In the genomic region with DNA sequence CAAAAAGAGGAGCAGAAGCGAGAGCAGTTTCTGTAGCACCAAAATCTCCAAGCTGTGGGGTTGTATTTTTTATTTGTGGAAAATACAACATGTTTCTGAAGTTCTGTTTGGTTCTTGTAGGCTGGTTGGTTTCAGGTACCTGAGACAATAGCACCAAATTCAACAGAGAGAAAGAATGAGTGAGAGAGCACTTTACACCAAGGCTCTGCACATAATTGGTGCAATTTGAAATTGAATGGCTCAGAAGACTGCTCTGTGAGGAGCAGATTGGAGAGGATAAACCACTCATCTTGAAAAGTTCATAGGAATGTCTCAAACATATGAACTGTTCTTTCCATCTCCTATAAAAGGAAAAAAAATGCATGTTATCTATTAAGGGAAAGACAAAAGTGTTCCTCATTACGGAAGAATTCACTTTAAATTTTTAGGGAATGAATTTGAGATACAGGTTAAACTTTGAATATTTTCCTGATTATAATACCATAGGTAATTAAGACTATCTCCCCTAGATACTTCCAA, we compare ENCODE assay signal across 2 cellular contexts.
TF ChIP-seq lines count a peak whose summit lies in the region.

No MANE protein-coding gene starts in this region.

TF ChIP-seq in GM23338, 12 proteins besides CTCF, POLR2A, EP300 and RAD21 (continued from another document and continues in another):
- TF ChIP-seq, protein P1, sequence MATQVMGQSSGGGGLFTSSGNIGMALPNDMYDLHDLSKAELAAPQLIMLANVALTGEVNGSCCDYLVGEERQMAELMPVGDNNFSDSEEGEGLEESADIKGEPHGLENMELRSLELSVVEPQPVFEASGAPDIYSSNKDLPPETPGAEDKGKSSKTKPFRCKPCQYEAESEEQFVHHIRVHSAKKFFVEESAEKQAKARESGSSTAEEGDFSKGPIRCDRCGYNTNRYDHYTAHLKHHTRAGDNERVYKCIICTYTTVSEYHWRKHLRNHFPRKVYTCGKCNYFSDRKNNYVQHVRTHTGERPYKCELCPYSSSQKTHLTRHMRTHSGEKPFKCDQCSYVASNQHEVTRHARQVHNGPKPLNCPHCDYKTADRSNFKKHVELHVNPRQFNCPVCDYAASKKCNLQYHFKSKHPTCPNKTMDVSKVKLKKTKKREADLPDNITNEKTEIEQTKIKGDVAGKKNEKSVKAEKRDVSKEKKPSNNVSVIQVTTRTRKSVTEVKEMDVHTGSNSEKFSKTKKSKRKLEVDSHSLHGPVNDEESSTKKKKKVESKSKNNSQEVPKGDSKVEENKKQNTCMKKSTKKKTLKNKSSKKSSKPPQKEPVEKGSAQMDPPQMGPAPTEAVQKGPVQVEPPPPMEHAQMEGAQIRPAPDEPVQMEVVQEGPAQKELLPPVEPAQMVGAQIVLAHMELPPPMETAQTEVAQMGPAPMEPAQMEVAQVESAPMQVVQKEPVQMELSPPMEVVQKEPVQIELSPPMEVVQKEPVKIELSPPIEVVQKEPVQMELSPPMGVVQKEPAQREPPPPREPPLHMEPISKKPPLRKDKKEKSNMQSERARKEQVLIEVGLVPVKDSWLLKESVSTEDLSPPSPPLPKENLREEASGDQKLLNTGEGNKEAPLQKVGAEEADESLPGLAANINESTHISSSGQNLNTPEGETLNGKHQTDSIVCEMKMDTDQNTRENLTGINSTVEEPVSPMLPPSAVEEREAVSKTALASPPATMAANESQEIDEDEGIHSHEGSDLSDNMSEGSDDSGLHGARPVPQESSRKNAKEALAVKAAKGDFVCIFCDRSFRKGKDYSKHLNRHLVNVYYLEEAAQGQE (IDR thresholded peaks at IDR 0.05; ENCODE audit: unreplicated experiment) = no peak
- TF ChIP-seq ZNF462 (CRISPR knock-in tag; IDR thresholded peaks at IDR 0.05) (no peak), POLR2AphosphoS5 (IDR thresholded peaks at IDR 0.05; ENCODE audit: low read depth) (no peak), JUNB (IDR thresholded peaks at IDR 0.05; ENCODE audit: unreplicated experiment) (no peak), NANOG (IDR thresholded peaks at IDR 0.05; ENCODE audit: borderline replicate concordance) (no peak), ZNF114 (CRISPR knock-in tag; IDR thresholded peaks at IDR 0.05) (no peak), EZH2 (IDR thresholded peaks at IDR 0.05; ENCODE audit: low read depth, unreplicated experiment) (no peak), CREB1 (CRISPR knock-in tag; IDR thresholded peaks at IDR 0.05; ENCODE audit: low read depth) (no peak)
- TF ChIP-seq, protein P2, sequence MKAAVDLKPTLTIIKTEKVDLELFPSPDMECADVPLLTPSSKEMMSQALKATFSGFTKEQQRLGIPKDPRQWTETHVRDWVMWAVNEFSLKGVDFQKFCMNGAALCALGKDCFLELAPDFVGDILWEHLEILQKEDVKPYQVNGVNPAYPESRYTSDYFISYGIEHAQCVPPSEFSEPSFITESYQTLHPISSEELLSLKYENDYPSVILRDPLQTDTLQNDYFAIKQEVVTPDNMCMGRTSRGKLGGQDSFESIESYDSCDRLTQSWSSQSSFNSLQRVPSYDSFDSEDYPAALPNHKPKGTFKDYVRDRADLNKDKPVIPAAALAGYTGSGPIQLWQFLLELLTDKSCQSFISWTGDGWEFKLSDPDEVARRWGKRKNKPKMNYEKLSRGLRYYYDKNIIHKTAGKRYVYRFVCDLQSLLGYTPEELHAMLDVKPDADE (IDR thresholded peaks at IDR 0.05) = no peak

TF ChIP-seq in IMR-90, 13 proteins besides CTCF, POLR2A, EP300 and RAD21 (continued from another document):
- TF ChIP-seq, protein P3, sequence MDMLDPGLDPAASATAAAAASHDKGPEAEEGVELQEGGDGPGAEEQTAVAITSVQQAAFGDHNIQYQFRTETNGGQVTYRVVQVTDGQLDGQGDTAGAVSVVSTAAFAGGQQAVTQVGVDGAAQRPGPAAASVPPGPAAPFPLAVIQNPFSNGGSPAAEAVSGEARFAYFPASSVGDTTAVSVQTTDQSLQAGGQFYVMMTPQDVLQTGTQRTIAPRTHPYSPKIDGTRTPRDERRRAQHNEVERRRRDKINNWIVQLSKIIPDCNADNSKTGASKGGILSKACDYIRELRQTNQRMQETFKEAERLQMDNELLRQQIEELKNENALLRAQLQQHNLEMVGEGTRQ (IDR thresholded peaks at IDR 0.05; ENCODE audit: low read depth, low read length) = no peak
- TF ChIP-seq MAZ (IDR thresholded peaks at IDR 0.05; ENCODE audit: borderline replicate concordance, low read depth, low read length) = no peak
- no peak for TF ChIP-seq MXI1 (IDR thresholded peaks at IDR 0.05; ENCODE audit: borderline replicate concordance, low read depth, low read length)
- TF ChIP-seq FOS (IDR thresholded peaks at IDR 0.05; ENCODE audit: low read depth, low read length) = no peak
- no peak for TF ChIP-seq NFE2L2 (IDR thresholded peaks at IDR 0.05; ENCODE audit: low read depth, low read length)
- TF ChIP-seq, protein P4, sequence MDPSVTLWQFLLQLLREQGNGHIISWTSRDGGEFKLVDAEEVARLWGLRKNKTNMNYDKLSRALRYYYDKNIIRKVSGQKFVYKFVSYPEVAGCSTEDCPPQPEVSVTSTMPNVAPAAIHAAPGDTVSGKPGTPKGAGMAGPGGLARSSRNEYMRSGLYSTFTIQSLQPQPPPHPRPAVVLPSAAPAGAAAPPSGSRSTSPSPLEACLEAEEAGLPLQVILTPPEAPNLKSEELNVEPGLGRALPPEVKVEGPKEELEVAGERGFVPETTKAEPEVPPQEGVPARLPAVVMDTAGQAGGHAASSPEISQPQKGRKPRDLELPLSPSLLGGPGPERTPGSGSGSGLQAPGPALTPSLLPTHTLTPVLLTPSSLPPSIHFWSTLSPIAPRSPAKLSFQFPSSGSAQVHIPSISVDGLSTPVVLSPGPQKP (IDR thresholded peaks at IDR 0.05; ENCODE audit: borderline replicate concordance, low read depth, low read length) = no peak
- no peak for TF ChIP-seq CEBPB (IDR thresholded peaks at IDR 0.05; ENCODE audit: low read depth, low read length)
- no peak for TF ChIP-seq RCOR1 (IDR thresholded peaks at IDR 0.05; ENCODE audit: insufficient replicate concordance, low read length)
- no peak for TF ChIP-seq BHLHE40 (IDR thresholded peaks at IDR 0.05; ENCODE audit: low read depth, low read length)
